In the genomic region with DNA sequence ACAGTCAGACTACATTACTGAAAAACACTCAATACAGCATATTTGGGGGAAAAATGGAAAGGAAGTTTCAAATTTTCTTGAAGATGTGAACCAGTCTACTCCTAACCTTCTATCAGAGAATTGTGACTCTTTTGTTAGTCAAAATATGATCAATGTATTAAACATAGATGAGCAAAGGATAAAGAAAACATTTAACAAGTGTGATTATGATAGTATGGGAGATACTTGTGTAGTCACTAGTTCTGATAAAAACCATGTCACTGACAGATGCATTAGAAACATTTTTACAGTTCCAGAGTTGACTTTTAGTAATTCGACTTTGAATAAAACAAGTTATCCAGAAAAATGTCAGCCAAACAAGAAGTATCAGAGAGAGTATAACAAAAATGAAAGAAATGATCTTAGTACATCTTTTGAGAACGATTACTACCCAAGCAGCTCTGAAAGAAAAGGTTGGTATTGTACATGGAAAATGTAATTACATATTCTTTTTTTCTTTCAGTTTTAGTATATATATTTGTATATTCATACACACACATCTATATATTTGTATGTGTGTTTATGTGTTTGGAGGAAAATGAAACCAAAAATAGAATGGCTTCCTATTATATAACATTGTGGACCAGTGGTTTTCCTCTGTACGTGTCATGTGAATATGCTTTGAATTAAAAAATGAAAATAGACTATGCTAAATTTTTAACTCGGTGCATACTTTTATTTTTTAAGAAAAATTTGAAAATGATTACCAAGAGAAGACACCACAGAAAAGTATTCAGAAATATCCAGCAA, we compare ENCODE assay signal across 15 cellular contexts.
A peak's percentile ranks its signal among the peaks of the same experiment; 100 is the strongest.
DNase-seq lines count a peak whose midpoint lies in the region; ATAC-seq and TF ChIP-seq lines count a peak whose summit lies in the region.
"Had no signal": no experiment of that assay in that cellular context is flagged by ENCODE, and none has a peak within 500 bp of the region (broad histone marks: within the 10 kb centered on the region; RNA-seq: fewer than 3 reads in every experiment).

No MANE protein-coding gene starts in this region.

- H3K27me3 ChIP-seq in breast epithelium (no peaks in the 10 kb centered on the region), Loucy (ENCODE audit: insufficient read depth, low read length, poor library complexity, severe bottlenecking) (no peaks in the 10 kb centered on the region)
- H3K27me3 ChIP-seq: brain microvascular endothelial cell, SJSA1 had no signal

- intact Hi-C loops in MCF 10A (cut with micrococcal nuclease) (no loop called here), breast epithelium (cut with DNase I; ENCODE audit: low total_unique reads) (no loop called here)

- DNase-seq in MCF 10A (ENCODE audit: unreplicated experiment) (no peak), breast epithelium (ENCODE audit: low spot score in 2 of 2) (no peak), WTC11 (ENCODE audit: low spot score) (no peak), NCI-H2227 treated with DMSO at 0.1 percent for 48 hours (lab: John Stamatoyannopoulos, UW) (no peak)
- DNase-seq in central memory CD8-positive, alpha-beta T cell (ENCODE audit: low spot score in 2 of 2): no peak
- DNase-seq: brain microvascular endothelial cell; H9; NCI-H1048; posterior cingulate gyrus; stimulated activated CD4-positive, alpha-beta T cell treated with anti-CD3 and anti-CD28 coated beads, Interleukin-15, amount 100 ng/mL, for 24 hours; trophoblast cell had no signal

- no peak overlapping the region for H3K27ac ChIP-seq in breast epithelium
- H3K27ac ChIP-seq: brain microvascular endothelial cell, SJSA1 had no signal

- TF ChIP-seq CTCF in MCF 10A (IDR thresholded peaks at IDR 0.05; ENCODE audit: unreplicated experiment) (no peak), breast epithelium (IDR thresholded peaks at IDR 0.05) (no peak), Loucy (conservative IDR thresholded peaks at IDR 0.05; ENCODE audit: low read length) (no peak), WTC11 (IDR thresholded peaks at IDR 0.05) (no peak)

- peak overlapping the region; percentile 27 for H3K9ac ChIP-seq in Loucy (ENCODE audit: low read depth, low read length, poor library complexity, severe bottlenecking)

- peak overlapping the region; percentile 93 for H2AFZ ChIP-seq in Loucy (ENCODE audit: low read length)

- ATAC-seq in central memory CD8-positive, alpha-beta T cell (replicated peaks; ENCODE audit: extremely low read depth, poor library complexity, severe bottlenecking): peak; percentile 88
- ATAC-seq in esophagus mucosa (no peak), HG02938 (IDR thresholded peaks at IDR 0.05; ENCODE audit: unreplicated experiment) (no peak), WTC11 (no peak)

- H3K36me3 ChIP-seq in breast epithelium: no peaks in the 10 kb centered on the region
- no peaks in the 10 kb centered on the region for H3K36me3 ChIP-seq in Loucy (ENCODE audit: insufficient read depth, low read length)
- H3K36me3 ChIP-seq: brain microvascular endothelial cell, SJSA1 had no signal

- H3K9me3 Mint-ChIP-seq in MCF 10A (ENCODE audit: unreplicated experiment): peaks cover 7% of the 10 kb centered on the region
- peaks cover 2% of the 10 kb centered on the region for H3K9me3 Mint-ChIP-seq in central memory CD8-positive, alpha-beta T cell
- peaks cover 27% of the 10 kb centered on the region for H3K9me3 Mint-ChIP-seq in WTC11

- no TSS peak for BruUV-seq in MCF 10A (replicated peaks; lab: Mats Ljungman, UMichigan)

- H3K9me2 ChIP-seq in Loucy (replicated peaks; ENCODE audit: low read depth, low read length): no peaks in the 10 kb centered on the region

- peak overlapping the region; percentile 24 for H3K4me3 Mint-ChIP-seq in MCF 10A (ENCODE audit: unreplicated experiment)
- H3K4me3 Mint-ChIP-seq in central memory CD8-positive, alpha-beta T cell: peak overlapping the region; percentile 76
- no peak overlapping the region for H3K4me3 Mint-ChIP-seq in WTC11
- H3K4me3 Mint-ChIP-seq: H9 had no signal

- H3K4me1 Mint-ChIP-seq in MCF 10A (ENCODE audit: insufficient read depth, unreplicated experiment): peaks cover 5% of the 10 kb centered on the region
- H3K4me1 Mint-ChIP-seq in central memory CD8-positive, alpha-beta T cell: peaks cover 37% of the 10 kb centered on the region
- H3K4me1 Mint-ChIP-seq in WTC11: peaks cover 5% of the 10 kb centered on the region

- H3K36me3 Mint-ChIP-seq in MCF 10A (ENCODE audit: insufficient read depth, unreplicated experiment) (no peaks in the 10 kb centered on the region), WTC11 (no peaks in the 10 kb centered on the region; the same call in 1 of the 2 replicates)
- H3K36me3 Mint-ChIP-seq in central memory CD8-positive, alpha-beta T cell (ENCODE audit: insufficient read depth): peaks cover 5% of the 10 kb centered on the region

- no peaks in the 10 kb centered on the region for H3K27me3 Mint-ChIP-seq in MCF 10A (ENCODE audit: insufficient read depth, unreplicated experiment)
- no peaks in the 10 kb centered on the region for H3K27me3 Mint-ChIP-seq in central memory CD8-positive, alpha-beta T cell
- H3K27me3 Mint-ChIP-seq in WTC11 (ENCODE audit: low read depth): no peaks in the 10 kb centered on the region; the same call in 1 of the 2 replicates

- no peaks in the 10 kb centered on the region for H4K20me1 ChIP-seq in Loucy (ENCODE audit: insufficient read depth, low read length, poor library complexity, severe bottlenecking)

- CTCF ChIA-PET in MCF 10A (lab: Yijun Ruan, JAX) (no interaction called here), WTC11 (lab: Charles Lee) (no interaction called here)

- H3F3A ChIP-seq in Loucy (ENCODE audit: low read depth): no peaks in the 10 kb centered on the region

- H3K9me3 ChIP-seq in breast epithelium (no peaks in the 10 kb centered on the region), Loucy (ENCODE audit: insufficient read depth, low read depth, low read length) (no peaks in the 10 kb centered on the region)
- H3K9me3 ChIP-seq: SJSA1 had no signal

- H3K4me2 ChIP-seq in Loucy (ENCODE audit: low read depth, low read length, poor library complexity, severe bottlenecking): peak overlapping the region; percentile 65

- no peaks in the 10 kb centered on the region for H3K79me2 ChIP-seq in Loucy (ENCODE audit: insufficient read depth, low read length)

- H3K4me1 ChIP-seq in breast epithelium: no peaks in the 10 kb centered on the region
- no peaks in the 10 kb centered on the region for H3K4me1 ChIP-seq in Loucy (ENCODE audit: insufficient read depth, low read length, poor library complexity, severe bottlenecking)
- H3K4me1 ChIP-seq: SJSA1 had no signal

- H3K27ac Mint-ChIP-seq in MCF 10A (ENCODE audit: low read depth, unreplicated experiment): no peak overlapping the region
- peak overlapping the region; percentile 96 for H3K27ac Mint-ChIP-seq in central memory CD8-positive, alpha-beta T cell (ENCODE audit: low read depth)
- no peak overlapping the region for H3K27ac Mint-ChIP-seq in WTC11
- H3K27ac Mint-ChIP-seq: H9 had no signal

- POLR2A ChIA-PET in MCF 10A (lab: Yijun Ruan, JAX) (no interaction called here), WTC11 (lab: Charles Lee) (no interaction called here)

- H3K4me3 ChIP-seq in breast epithelium (no peak overlapping the region), Loucy (ENCODE audit: low read length, poor library complexity, severe bottlenecking) (peak overlapping the region; percentile 66)
- H3K4me3 ChIP-seq: SJSA1 had no signal

- TF ChIP-seq POLR2A in breast epithelium (IDR thresholded peaks at IDR 0.05): no peak

TF ChIP-seq in WTC11, 78 proteins besides CTCF, POLR2A, EP300 and RAD21:
- no peak for TF ChIP-seq ZNF121 (CRISPR knock-in tag; IDR thresholded peaks at IDR 0.05)
